ENCODE assay signal across 12 cellular contexts in genomic region chr6:50185006-50185405, GRCh38.
A peak's percentile ranks its signal among the peaks of the same experiment; 100 is the strongest.
DNase-seq lines count a peak whose midpoint lies in the region; ATAC-seq, FAIRE-seq and TF ChIP-seq lines count a peak whose summit lies in the region.
"Had no signal": no experiment of that assay in that cellular context is flagged by ENCODE, and none has a peak within 500 bp of the region (broad histone marks: within the 10 kb centered on the region; RNA-seq: fewer than 3 reads in every experiment).

No MANE protein-coding gene starts in this region.

- no peak for FAIRE-seq in HTR-8/SVneo (lab: Jason Lieb, UNC)

- DNase-seq in SKM-1 (lab: John Stamatoyannopoulos, UW; ENCODE audit: unreplicated experiment): peak; percentile 13
- no peak for DNase-seq in SKM-1 treated with dmso at 0.1 percent for 144 hours (lab: John Stamatoyannopoulos, UW; ENCODE audit: unreplicated experiment)
- peak; percentile 47 for DNase-seq in NB4 (ENCODE audit: low read depth)
- DNase-seq in erythroblast (lab: John Stamatoyannopoulos, UW): peak; percentile 11 to 29
- no peak for DNase-seq in HTR-8/SVneo (ENCODE audit: insufficient read length, low spot score)
- DNase-seq: amygdala, NCI-H2081 treated with DMSO at 0.1 percent for 48 hours, nucleus accumbens, uterus had no signal

- H3K4me3 ChIP-seq in NB4 (ENCODE audit: low read depth, low read length): no peak overlapping the region
- H3K4me3 ChIP-seq: uterus had no signal

- TF ChIP-seq POLR2A in NB4 (IDR thresholded peaks at IDR 0.05; ENCODE audit: extremely low read depth, insufficient read length): no peak
- TF ChIP-seq POLR2A in erythroblast (IDR thresholded peaks at IDR 0.05; ENCODE audit: low read length): no peak

- ATAC-seq in HG03095 (IDR thresholded peaks at IDR 0.05; ENCODE audit: unreplicated experiment): no peak
- no peak for ATAC-seq in HG02763 (IDR thresholded peaks at IDR 0.05; ENCODE audit: unreplicated experiment)
- ATAC-seq in HG03571 (IDR thresholded peaks at IDR 0.05; ENCODE audit: unreplicated experiment): no peak

- TF ChIP-seq CTCF in NB4 (IDR thresholded peaks at IDR 0.05; ENCODE audit: low read depth, low read length): peak; percentile 56

Comparison
In these comparisons a context has a peak if more than half of its experiments do, and no peak if none do; other contexts are left out.
1. DNase-seq: peak in SKM-1 (single experiment), NB4 (single experiment) and erythroblast (2 of 2); none in SKM-1 treated with dmso at 0.1 percent for 144 hours (single experiment) and HTR-8/SVneo (single experiment).